Comparison of ENCODE assay signal across 19 cellular contexts in the genomic region with DNA sequence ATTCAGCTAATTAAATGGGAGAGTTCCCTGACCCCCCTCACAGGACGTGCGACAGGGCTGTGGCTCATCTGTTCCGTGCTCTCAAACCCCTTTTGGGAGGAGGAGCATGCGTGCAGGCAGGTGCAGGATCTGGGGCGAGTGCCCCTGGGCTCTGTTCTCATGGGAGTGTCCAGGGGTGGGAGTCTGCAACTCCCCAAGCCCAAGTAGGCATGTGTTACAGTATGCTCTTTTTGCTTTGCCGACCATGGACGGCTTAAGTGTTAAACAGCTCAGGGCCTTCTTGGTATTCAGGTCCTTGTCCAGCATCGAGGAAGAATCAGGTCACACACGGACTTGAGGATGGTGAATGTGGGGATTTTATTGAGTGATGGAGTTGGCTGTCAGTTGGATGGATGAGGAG.
DNase-seq lines count a peak whose midpoint lies in the region; ATAC-seq and TF ChIP-seq lines count a peak whose summit lies in the region.
"Had no signal": no experiment of that assay in that cellular context is flagged by ENCODE, and none has a peak within 500 bp of the region (broad histone marks: within the 10 kb centered on the region; RNA-seq: fewer than 3 reads in every experiment).

No MANE protein-coding gene starts in this region.

- POLR2A ChIA-PET in CD8-positive, alpha-beta T cell (lab: Charles Lee), result interaction anchor here (0.6 kb wide), 1 partner anchor 48 kb away, joined by 4 read pairs; no protein-coding TSS in a partner anchor

- intact Hi-C loops in activated naive CD4-positive, alpha-beta T cell treated with anti-CD3 and anti-CD28 coated beads for 36 hours (cut with micrococcal nuclease), result no loop called here
- intact Hi-C loops in CD8-positive, alpha-beta T cell (cut with DNase I, micrococcal nuclease), result no loop called here

- H3K4me1 ChIP-seq in CD8-positive, alpha-beta T cell (ENCODE audit: insufficient read depth, low read length), result peaks cover 32% of the 10 kb centered on the region

- CTCF ChIA-PET in activated naive CD4-positive, alpha-beta T cell treated with anti-CD3 and anti-CD28 coated beads for 36 hours (lab: Charles Lee), result interaction anchor here (0.6 kb wide), 1 partner anchor 111 kb away, joined by 3 read pairs; no protein-coding TSS in a partner anchor
- CTCF ChIA-PET in CD8-positive, alpha-beta T cell (lab: Charles Lee), result interaction anchor here (0.9 to 1.8 kb wide), 4 partner anchors 12 to 330 kb away, joined by 3 to 4 read pairs (median 3); no protein-coding TSS in a partner anchor

- no peak for ATAC-seq in CD8-positive, alpha-beta T cell
- no peak for ATAC-seq in stimulated activated memory B cell treated with anti-CD40 and anti-IgM and Interleukin-4, amounts not matched to agents 10 μg/mL and 1 μg/mL and 100 μg/mL, for 72 hours
- ATAC-seq: HCT116 had no signal

- H3K4me3 ChIP-seq in CD8-positive, alpha-beta T cell (ENCODE audit: low read depth, low read length), result no peak overlapping the region
- H3K4me3 ChIP-seq: lung, psoas muscle had no signal

- no peaks in the 10 kb centered on the region for H3K27me3 ChIP-seq in CD8-positive, alpha-beta T cell (ENCODE audit: insufficient read depth, low read length)
- H3K27me3 ChIP-seq: neutrophil had no signal

- no peaks in the 10 kb centered on the region for H3K9me3 ChIP-seq in CD8-positive, alpha-beta T cell (ENCODE audit: low read length)
- H3K9me3 ChIP-seq: neutrophil, psoas muscle had no signal

- H3K36me3 Mint-ChIP-seq in activated naive CD4-positive, alpha-beta T cell treated with anti-CD3 and anti-CD28 coated beads for 36 hours (ENCODE audit: low read depth), result peaks cover 17% of the 10 kb centered on the region
- peaks cover 31% of the 10 kb centered on the region for H3K36me3 Mint-ChIP-seq in CD8-positive, alpha-beta T cell
- peaks cover 53% of the 10 kb centered on the region for H3K36me3 Mint-ChIP-seq in activated naive CD8-positive, alpha-beta T cell treated with anti-CD3 and anti-CD28 coated beads for 36 hours
- H3K36me3 Mint-ChIP-seq in stimulated activated memory B cell treated with anti-CD40 and anti-IgM and Interleukin-4, amounts not matched to agents 10 μg/mL and 1 μg/mL and 100 μg/mL, for 72 hours, result peaks cover 48% of the 10 kb centered on the region

- H3K9me3 Mint-ChIP-seq in activated naive CD4-positive, alpha-beta T cell treated with anti-CD3 and anti-CD28 coated beads for 36 hours, result no peaks in the 10 kb centered on the region
- no peaks in the 10 kb centered on the region for H3K9me3 Mint-ChIP-seq in CD8-positive, alpha-beta T cell
- H3K9me3 Mint-ChIP-seq in activated naive CD8-positive, alpha-beta T cell treated with anti-CD3 and anti-CD28 coated beads for 36 hours, result no peaks in the 10 kb centered on the region
- no peaks in the 10 kb centered on the region for H3K9me3 Mint-ChIP-seq in stimulated activated memory B cell treated with anti-CD40 and anti-IgM and Interleukin-4, amounts not matched to agents 10 μg/mL and 1 μg/mL and 100 μg/mL, for 72 hours
- H3K9me3 Mint-ChIP-seq: activated naive CD8-positive, alpha-beta T cell treated with anti-CD3 and anti-CD28 coated beads, Interleukin-2, amount 10 ng/mL, durations not matched to agents 7 days and 5 days had no signal

- no peaks in the 10 kb centered on the region for H3K36me3 ChIP-seq in CD8-positive, alpha-beta T cell (ENCODE audit: insufficient read depth, low read length)
- H3K36me3 ChIP-seq: neutrophil, WERI-Rb-1 had no signal

- H3K4me1 Mint-ChIP-seq in activated naive CD4-positive, alpha-beta T cell treated with anti-CD3 and anti-CD28 coated beads for 36 hours (ENCODE audit: low read depth), result peaks cover 69% of the 10 kb centered on the region
- peaks cover 69% of the 10 kb centered on the region for H3K4me1 Mint-ChIP-seq in CD8-positive, alpha-beta T cell (ENCODE audit: low read depth)
- H3K4me1 Mint-ChIP-seq in activated naive CD8-positive, alpha-beta T cell treated with anti-CD3 and anti-CD28 coated beads for 36 hours, result peaks cover 64% of the 10 kb centered on the region
- H3K4me1 Mint-ChIP-seq in stimulated activated memory B cell treated with anti-CD40 and anti-IgM and Interleukin-4, amounts not matched to agents 10 μg/mL and 1 μg/mL and 100 μg/mL, for 72 hours, result peaks cover 71% of the 10 kb centered on the region

- no peak for DNase-seq in activated naive CD4-positive, alpha-beta T cell treated with anti-CD3 and anti-CD28 coated beads for 36 hours
- no peak for DNase-seq in activated naive CD4-positive, alpha-beta T cell treated with anti-CD3 and anti-CD28 coated beads, Interleukin-2, amount 50 U/mL, for 16 hours
- DNase-seq in CD8-positive, alpha-beta T cell, result no peak
- peak; percentile 15 for DNase-seq in activated naive CD8-positive, alpha-beta T cell treated with anti-CD3 and anti-CD28 coated beads for 36 hours
- DNase-seq in NCI-H1092 treated with DMSO at 0.1 percent for 48 hours (lab: John Stamatoyannopoulos, UW), result no peak
- DNase-seq in ureter (ENCODE audit: low spot score), result no peak
- DNase-seq in HUDEP-2 (lab: John Stamatoyannopoulos, UW; ENCODE audit: unreplicated experiment in 76 of 76), result no peak
- DNase-seq: activated CD4-positive, alpha-beta T cell treated with anti-CD3 and anti-CD28 coated beads, Interleukin-2, amount 50 U/mL, for 48 hours; activated naive CD8-positive, alpha-beta T cell treated with anti-CD3 and anti-CD28 coated beads, Interleukin-2, amount 10 ng/mL, durations not matched to agents 7 days and 5 days; NCI-H1105; NCI-H2029 treated with DMSO at 0.1 percent for 48 hours; NCI-H2227 treated with DMSO at 0.1 percent for 48 hours; psoas muscle; RPMI8226; WERI-Rb-1 had no signal

- TF ChIP-seq CTCF in CD8-positive, alpha-beta T cell (IDR thresholded peaks at IDR 0.05), result no peak

- peak overlapping the region; percentile 80 for H3K27ac Mint-ChIP-seq in activated naive CD4-positive, alpha-beta T cell treated with anti-CD3 and anti-CD28 coated beads for 36 hours
- H3K27ac Mint-ChIP-seq in CD8-positive, alpha-beta T cell, result peak overlapping the region; percentile 67
- peak overlapping the region; percentile 32 for H3K27ac Mint-ChIP-seq in activated naive CD8-positive, alpha-beta T cell treated with anti-CD3 and anti-CD28 coated beads for 36 hours
- peak overlapping the region; percentile 57 for H3K27ac Mint-ChIP-seq in stimulated activated memory B cell treated with anti-CD40 and anti-IgM and Interleukin-4, amounts not matched to agents 10 μg/mL and 1 μg/mL and 100 μg/mL, for 72 hours

- H3K27ac ChIP-seq in CD8-positive, alpha-beta T cell (ENCODE audit: low read depth, low read length), result no peak overlapping the region
- H3K27ac ChIP-seq: neutrophil, psoas muscle, WERI-Rb-1 had no signal

- no peak overlapping the region for H3K4me3 Mint-ChIP-seq in activated naive CD4-positive, alpha-beta T cell treated with anti-CD3 and anti-CD28 coated beads for 36 hours
- no peak overlapping the region for H3K4me3 Mint-ChIP-seq in CD8-positive, alpha-beta T cell
- no peak overlapping the region for H3K4me3 Mint-ChIP-seq in activated naive CD8-positive, alpha-beta T cell treated with anti-CD3 and anti-CD28 coated beads for 36 hours
- no peak overlapping the region for H3K4me3 Mint-ChIP-seq in stimulated activated memory B cell treated with anti-CD40 and anti-IgM and Interleukin-4, amounts not matched to agents 10 μg/mL and 1 μg/mL and 100 μg/mL, for 72 hours
- H3K4me3 Mint-ChIP-seq: activated naive CD8-positive, alpha-beta T cell treated with anti-CD3 and anti-CD28 coated beads, Interleukin-2, amount 10 ng/mL, durations not matched to agents 7 days and 5 days had no signal

- no peaks in the 10 kb centered on the region for H3K27me3 Mint-ChIP-seq in activated naive CD4-positive, alpha-beta T cell treated with anti-CD3 and anti-CD28 coated beads for 36 hours (ENCODE audit: low read depth)
- no peaks in the 10 kb centered on the region for H3K27me3 Mint-ChIP-seq in CD8-positive, alpha-beta T cell (ENCODE audit: low read depth)
- no peaks in the 10 kb centered on the region for H3K27me3 Mint-ChIP-seq in activated naive CD8-positive, alpha-beta T cell treated with anti-CD3 and anti-CD28 coated beads for 36 hours
- no peaks in the 10 kb centered on the region for H3K27me3 Mint-ChIP-seq in stimulated activated memory B cell treated with anti-CD40 and anti-IgM and Interleukin-4, amounts not matched to agents 10 μg/mL and 1 μg/mL and 100 μg/mL, for 72 hours
- H3K27me3 Mint-ChIP-seq: activated naive CD8-positive, alpha-beta T cell treated with anti-CD3 and anti-CD28 coated beads, Interleukin-2, amount 10 ng/mL, durations not matched to agents 7 days and 5 days had no signal
